Comparison of ENCODE assay signal across 9 cellular contexts in genomic region chr10:127117125-127117524, GRCh38.
DNase-seq lines count a peak whose midpoint lies in the region; ATAC-seq and TF ChIP-seq lines count a peak whose summit lies in the region.
"Had no signal": no experiment of that assay in that cellular context is flagged by ENCODE, and none has a peak within 500 bp of the region (broad histone marks: within the 10 kb centered on the region; RNA-seq: fewer than 3 reads in every experiment).

No MANE protein-coding gene starts in this region.

- TF ChIP-seq CTCF in H9 (conservative IDR thresholded peaks at IDR 0.05) (no peak), OCI-LY7 (conservative IDR thresholded peaks at IDR 0.05; ENCODE audit: low read length) (no peak), progenitor cell of endocrine pancreas (IDR thresholded peaks at IDR 0.05; ENCODE audit: unreplicated experiment) (no peak)

- H3K56ac ChIP-seq in H9 (ENCODE audit: insufficient read length, low read depth, low read length) = no peak overlapping the region

- no peak overlapping the region for H2AFZ ChIP-seq in H9 (ENCODE audit: low read length)
- H2AFZ ChIP-seq in OCI-LY7 (ENCODE audit: low read length) = no peak overlapping the region

- no peaks in the 10 kb centered on the region for H3K9me3 ChIP-seq in H9 (ENCODE audit: control insufficient read depth, low read depth, low read length)
- H3K9me3 ChIP-seq in OCI-LY7 (ENCODE audit: low read length) = no peaks in the 10 kb centered on the region

- H3K4me1 Mint-ChIP-seq in H9 (peaks cover 5 to 6% of the 10 kb centered on the region in 2 experiments), progenitor cell of endocrine pancreas (ENCODE audit: low read depth) (no peaks in the 10 kb centered on the region)

- no peaks in the 10 kb centered on the region for H3K79me2 ChIP-seq in H9 (ENCODE audit: insufficient read depth, low read length)
- H3K79me2 ChIP-seq in OCI-LY7 (ENCODE audit: insufficient read depth, low read depth, low read length) = no peaks in the 10 kb centered on the region

- no peak overlapping the region for H3K14ac ChIP-seq in H9 (ENCODE audit: insufficient read depth, low read length)

- no CpG with 5 or more reads among the region's 4 CpGs for WGBS in H9 (ENCODE audit: extremely low coverage, insufficient read length, low lambda C conversion rate)

- CTCF ChIA-PET in OCI-LY7 (lab: Charles Lee; ENCODE audit: unreplicated experiment) = no interaction called here

- H3K9me3 Mint-ChIP-seq in H9 (no peaks in the 10 kb centered on the region), progenitor cell of endocrine pancreas (ENCODE audit: low read depth) (no peaks in the 10 kb centered on the region)

- H3K4me2 ChIP-seq in H9 (ENCODE audit: insufficient read depth, insufficient read length, low read length) (no peak overlapping the region), OCI-LY7 (ENCODE audit: low read length) (no peak overlapping the region)

- H3T11ph ChIP-seq in H9 (ENCODE audit: low read length) = no peak overlapping the region

- no peaks in the 10 kb centered on the region for H3K79me1 ChIP-seq in H9 (ENCODE audit: insufficient read depth, low read depth, low read length, poor library complexity, severe bottlenecking)

- ATAC-seq in GM21381 (IDR thresholded peaks at IDR 0.05; ENCODE audit: unreplicated experiment) (no peak), HG03571 (IDR thresholded peaks at IDR 0.05; ENCODE audit: unreplicated experiment) (no peak)

- no peak overlapping the region for H3K4ac ChIP-seq in H9 (ENCODE audit: low read depth, low read length)

- no peaks in the 10 kb centered on the region for H3K9me2 ChIP-seq in OCI-LY7 (ENCODE audit: insufficient read depth, low read length)

- no peaks in the 10 kb centered on the region for H3K27me3 Mint-ChIP-seq in H9 (ENCODE audit: low read depth)
- H3K27me3 Mint-ChIP-seq in progenitor cell of endocrine pancreas = no peaks in the 10 kb centered on the region

- H4K20me1 ChIP-seq in H9 (ENCODE audit: control insufficient read depth, insufficient read depth, insufficient read length) = no peaks in the 10 kb centered on the region
- no peaks in the 10 kb centered on the region for H4K20me1 ChIP-seq in OCI-LY7 (ENCODE audit: insufficient read depth, low read length)

- POLR2A ChIA-PET in OCI-LY7 (lab: Charles Lee) = no interaction called here

- H3K4me1 ChIP-seq in H9 (ENCODE audit: insufficient read depth, low read length) (peaks cover 2% of the 10 kb centered on the region; the same call in 1 of the 2 replicates), OCI-LY7 (ENCODE audit: insufficient read depth, low read length, poor library complexity, severe bottlenecking) (no peaks in the 10 kb centered on the region)

- H2BK15ac ChIP-seq in H9 (ENCODE audit: low read depth, low read length) = no peak overlapping the region

- peak; percentile 60 for DNase-seq in H9
- DNase-seq in OCI-LY7 (ENCODE audit: low spot score) = peak; percentile 12
- DNase-seq in fibroblast of gingiva (ENCODE audit: low read depth) = peak; percentile 17
- peak; percentile 60 for DNase-seq in progenitor cell of endocrine pancreas (ENCODE audit: low spot score, unreplicated experiment)
- DNase-seq in D341Med (ENCODE audit: low spot score) = no peak
- no peak for DNase-seq in NCI-H2227 treated with DMSO at 0.1 percent for 48 hours (lab: John Stamatoyannopoulos, UW)
- DNase-seq: activated T-cell treated with anti-CD3 and anti-CD28 coated beads, Interleukin-2, amount 50 U/mL, for 24 hours had no signal

- no peaks in the 10 kb centered on the region for H3K36me3 ChIP-seq in OCI-LY7 (ENCODE audit: insufficient read depth, low read length)

- no peaks in the 10 kb centered on the region for H3K27me3 ChIP-seq in H9 (ENCODE audit: insufficient read depth, low read length)

- H3K9ac ChIP-seq in H9 (ENCODE audit: extremely low read depth, insufficient read length, low read length) = no peak overlapping the region

- H3K23me2 ChIP-seq in H9 (ENCODE audit: insufficient read length, low read depth, low read length, poor library complexity, severe bottlenecking) = peaks cover 3% of the 10 kb centered on the region

- H3K18ac ChIP-seq in H9 (ENCODE audit: insufficient read length, low read depth, low read length) = no peak overlapping the region

- H4K91ac ChIP-seq in H9 (ENCODE audit: insufficient read length, low read depth, low read length) = no peak overlapping the region

- H3K36me3 Mint-ChIP-seq in H9 (ENCODE audit: insufficient read depth in 1 of 3, low read depth in 3 of 3) = peaks cover 2 to 13% (median 4%) of the 10 kb centered on the region in 3 experiments; a peak in 6 of 7 replicates
- peaks cover 9% of the 10 kb centered on the region for H3K36me3 Mint-ChIP-seq in progenitor cell of endocrine pancreas (ENCODE audit: insufficient read depth)

- no peak overlapping the region for H4K5ac ChIP-seq in H9 (ENCODE audit: insufficient read length, low read depth, low read length)

- H3K27ac ChIP-seq in H9 (ENCODE audit: insufficient read length, low read depth, low read length) = no peak overlapping the region
- no peak overlapping the region for H3K27ac ChIP-seq in OCI-LY7 (ENCODE audit: low read depth, low read length, poor library complexity, severe bottlenecking)

- H4K8ac ChIP-seq in H9 (replicated peaks; ENCODE audit: insufficient read length, low read depth, low read length) = no peak overlapping the region

- intact Hi-C loops in OCI-LY7 (cut with micrococcal nuclease; ENCODE audit: unreplicated experiment) = no loop called here

- H2BK12ac ChIP-seq in H9 (ENCODE audit: insufficient read length, low read depth, low read length) = no peak overlapping the region

- no peak overlapping the region for H2BK20ac ChIP-seq in H9 (ENCODE audit: low read depth, low read length, poor library complexity, severe bottlenecking)

- H3K4me3 ChIP-seq in OCI-LY7 (ENCODE audit: low read depth, low read length, poor library complexity, severe bottlenecking) = no peak overlapping the region

- H3K27ac Mint-ChIP-seq in H9 (no peak overlapping the region), progenitor cell of endocrine pancreas (no peak overlapping the region)
- H3K27ac Mint-ChIP-seq: activated T-cell treated with anti-CD3 and anti-CD28 coated beads, Interleukin-2, amount 50 U/mL, for 24 hours had no signal

- H2BK120ac ChIP-seq in H9 (ENCODE audit: low read depth, low read length, poor library complexity, severe bottlenecking) = no peak overlapping the region

- no TSS peak for BruUV-seq in OCI-LY7 (replicated peaks; lab: Mats Ljungman, UMichigan)

- no peak overlapping the region for H2BK5ac ChIP-seq in H9 (ENCODE audit: insufficient read length, low read length)

- no peak overlapping the region for H2AK5ac ChIP-seq in H9 (ENCODE audit: insufficient read length, low read length)

- H3K4me3 Mint-ChIP-seq in H9 = no peak overlapping the region
- H3K4me3 Mint-ChIP-seq in progenitor cell of endocrine pancreas (ENCODE audit: low read depth) = no peak overlapping the region
- H3K4me3 Mint-ChIP-seq: activated T-cell treated with anti-CD3 and anti-CD28 coated beads, Interleukin-2, amount 50 U/mL, for 24 hours had no signal

- no peak overlapping the region for H3K23ac ChIP-seq in H9 (ENCODE audit: insufficient read length, low read depth, low read length)

Comparison
In these comparisons a context has a peak if more than half of its experiments do, and no peak if none do; other contexts are left out.
1. DNase-seq: peak in H9 (single experiment), OCI-LY7 (single experiment), fibroblast of gingiva (single experiment) and progenitor cell of endocrine pancreas (single experiment); none in D341Med (single experiment) and NCI-H2227 treated with DMSO at 0.1 percent for 48 hours (single experiment).